18 cellular contexts compared by ENCODE assay signal in genomic region chr2:55550368-55551102, GRCh38. TPM values are rescaled to one million over a fixed set of nuclear protein-coding genes. Genes with fewer than 3 reads are reported as not detected.
DNase-seq lines count a peak whose midpoint lies in the region; ATAC-seq and TF ChIP-seq lines count a peak whose summit lies in the region.
"Had no signal": no experiment of that assay in that cellular context is flagged by ENCODE, and none has a peak within 500 bp of the region (broad histone marks: within the 10 kb centered on the region; RNA-seq: fewer than 3 reads in every experiment).

No MANE protein-coding gene starts in this region.

- H3K36me3 Mint-ChIP-seq in natural killer cell, result no peaks in the 10 kb centered on the region
- peaks cover 4% of the 10 kb centered on the region for H3K36me3 Mint-ChIP-seq in natural killer cell treated with Interleukin-12 subunit alpha and Interleukin-12 subunit beta and Interleukin-15 and Interleukin-18, amount 100 ng/mL, for 72 hours

- TF ChIP-seq POLR2A in right lobe of liver (IDR thresholded peaks at IDR 0.05), result no peak

- H3K27me3 ChIP-seq in right lobe of liver, result no peaks in the 10 kb centered on the region
- H3K27me3 ChIP-seq: foreskin keratinocyte, upper lobe of right lung had no signal

- H3K4me3 Mint-ChIP-seq in natural killer cell, result no peak overlapping the region
- H3K4me3 Mint-ChIP-seq in natural killer cell treated with Interleukin-12 subunit alpha and Interleukin-12 subunit beta and Interleukin-15 and Interleukin-18, amount 100 ng/mL, for 72 hours, result no peak overlapping the region
- H3K4me3 Mint-ChIP-seq: activated CD8-positive, alpha-beta memory T cell treated with anti-CD3 and anti-CD28 coated beads, Interleukin-2, amount 10 ng/mL, durations not matched to agents 7 days and 5 days; B cell; brain had no signal

- TF ChIP-seq CTCF in natural killer cell (IDR thresholded peaks at IDR 0.05) (no peak), fibroblast of the aortic adventitia (IDR thresholded peaks at IDR 0.05; ENCODE audit: insufficient read depth, low read length) (no peak), right lobe of liver (IDR thresholded peaks at IDR 0.05) (no peak)

- no peaks in the 10 kb centered on the region for H3K4me1 ChIP-seq in right lobe of liver
- H3K4me1 ChIP-seq: prostate gland, upper lobe of right lung had no signal

- H3K9me3 Mint-ChIP-seq in natural killer cell, result no peaks in the 10 kb centered on the region
- no peaks in the 10 kb centered on the region for H3K9me3 Mint-ChIP-seq in natural killer cell treated with Interleukin-12 subunit alpha and Interleukin-12 subunit beta and Interleukin-15 and Interleukin-18, amount 100 ng/mL, for 72 hours
- H3K9me3 Mint-ChIP-seq: brain had no signal

- intact Hi-C loops in natural killer cell (cut with micrococcal nuclease) (no loop called here), right lobe of liver (cut with DNase I) (no loop called here)

- DNase-seq in natural killer cell (no peak), RKO (ENCODE audit: low spot score) (peak; percentile 47), fibroblast of the aortic adventitia (ENCODE audit: low read depth) (peak; percentile 89), right lobe of liver (no peak)
- no peak for DNase-seq in natural killer cell treated with Interleukin-12 subunit alpha and Interleukin-12 subunit beta and Interleukin-15 and Interleukin-18, amount 100 ng/mL, for 72 hours (ENCODE audit: low spot score)
- DNase-seq: activated CD8-positive, alpha-beta memory T cell treated with anti-CD3 and anti-CD28 coated beads, Interleukin-2, amount 10 ng/mL, durations not matched to agents 7 days and 5 days; lower lobe of right lung; NCI-H1105; T-helper 9 cell; upper lobe of right lung had no signal

- no peaks in the 10 kb centered on the region for H3K27me3 Mint-ChIP-seq in natural killer cell (ENCODE audit: low read depth in 2 of 2)
- no peaks in the 10 kb centered on the region for H3K27me3 Mint-ChIP-seq in natural killer cell treated with Interleukin-12 subunit alpha and Interleukin-12 subunit beta and Interleukin-15 and Interleukin-18, amount 100 ng/mL, for 72 hours
- H3K27me3 Mint-ChIP-seq: activated CD8-positive, alpha-beta memory T cell treated with anti-CD3 and anti-CD28 coated beads, Interleukin-2, amount 10 ng/mL, durations not matched to agents 7 days and 5 days; B cell; brain had no signal

- peaks cover 5 to 9% of the 10 kb centered on the region in 2 donors for H3K4me1 Mint-ChIP-seq in natural killer cell
- H3K4me1 Mint-ChIP-seq in natural killer cell treated with Interleukin-12 subunit alpha and Interleukin-12 subunit beta and Interleukin-15 and Interleukin-18, amount 100 ng/mL, for 72 hours (ENCODE audit: low read depth in 2 of 2), result peaks cover 0 to 10% of the 10 kb centered on the region in 2 donors
- H3K4me1 Mint-ChIP-seq: activated CD8-positive, alpha-beta memory T cell treated with anti-CD3 and anti-CD28 coated beads, Interleukin-2, amount 10 ng/mL, durations not matched to agents 7 days and 5 days; B cell had no signal

- no peaks in the 10 kb centered on the region for H3K9me3 ChIP-seq in right lobe of liver
- H3K9me3 ChIP-seq: HAP-1, lower lobe of right lung, prostate gland, upper lobe of right lung had no signal

- peaks cover 0 to 29% (median 2%) of the 10 kb centered on the region in 4 donors for H3K36me3 ChIP-seq in right lobe of liver
- H3K36me3 ChIP-seq: prostate gland had no signal

- H3K27ac Mint-ChIP-seq in natural killer cell, result peak overlapping the region; percentile 18 to 33
- no peak overlapping the region for H3K27ac Mint-ChIP-seq in natural killer cell treated with Interleukin-12 subunit alpha and Interleukin-12 subunit beta and Interleukin-15 and Interleukin-18, amount 100 ng/mL, for 72 hours
- H3K27ac Mint-ChIP-seq: activated CD8-positive, alpha-beta memory T cell treated with anti-CD3 and anti-CD28 coated beads, Interleukin-2, amount 10 ng/mL, durations not matched to agents 7 days and 5 days; B cell had no signal

- H3K27ac ChIP-seq in right lobe of liver, result no peak overlapping the region
- H3K27ac ChIP-seq: foreskin keratinocyte, lower lobe of right lung, prostate gland, upper lobe of right lung had no signal

- ATAC-seq in natural killer cell, result no peak
- ATAC-seq in natural killer cell treated with Interleukin-12 subunit alpha and Interleukin-12 subunit beta and Interleukin-15 and Interleukin-18, amount 100 ng/mL, for 72 hours, result no peak
- ATAC-seq in right lobe of liver, result no peak
- no peak for ATAC-seq in GM19023 (IDR thresholded peaks at IDR 0.05; ENCODE audit: unreplicated experiment)
- no peak for ATAC-seq in HG02884 (IDR thresholded peaks at IDR 0.05; ENCODE audit: unreplicated experiment)
- no peak for ATAC-seq in HG02970 (IDR thresholded peaks at IDR 0.05; ENCODE audit: low FRiP score, unreplicated experiment)
- ATAC-seq: activated CD8-positive, alpha-beta memory T cell treated with anti-CD3 and anti-CD28 coated beads, Interleukin-2, amount 10 ng/mL, durations not matched to agents 7 days and 5 days; foreskin keratinocyte; upper lobe of right lung had no signal

- H3K4me3 ChIP-seq in fibroblast of the aortic adventitia (ENCODE audit: low read depth, low read length), result no peak overlapping the region
- no peak overlapping the region for H3K4me3 ChIP-seq in right lobe of liver
- H3K4me3 ChIP-seq: HAP-1, lower lobe of right lung, prostate gland, upper lobe of right lung had no signal

- 90% methylated on average over 4 of the region's 4 CpGs for whole genome bisulfite sequencing in right lobe of liver (ENCODE audit: insufficient coverage, low coverage, low lambda C conversion rate, missing lambda C conversion rate)

RNA-seq across cellular contexts. Expression of gene CFAP36, which starts 31.0 kb away (rescaled TPM):
- total RNA-seq in natural killer cell (10 to 100 TPM; 11.6 to 14.3 (median 12.4) TPM), fibroblast of the aortic adventitia (ENCODE audit: low replicate concordance) (25.2 and 46.1 TPM in 2 replicates), right lobe of liver (1 to 10 TPM; 5.3 to 6.7 (median 5.9) TPM)
- 10 to 100 TPM; 20.0 to 24.7 TPM for total RNA-seq in natural killer cell treated with Interleukin-12 subunit alpha and Interleukin-12 subunit beta and Interleukin-15 and Interleukin-18, amount 100 ng/mL, for 72 hours

Comparison
In these comparisons a context has a peak if more than half of its experiments do, and no peak if none do; other contexts are left out.
1. H3K27ac Mint-ChIP-seq: peak in natural killer cell (2 of 2); none in natural killer cell treated with Interleukin-12 subunit alpha and Interleukin-12 subunit beta and Interleukin-15 and Interleukin-18, amount 100 ng/mL, for 72 hours (0 of 2).
2. DNase-seq: peak in RKO (single experiment) and fibroblast of the aortic adventitia (single experiment); none in natural killer cell (single experiment), natural killer cell treated with Interleukin-12 subunit alpha and Interleukin-12 subunit beta and Interleukin-15 and Interleukin-18, amount 100 ng/mL, for 72 hours (single experiment) and right lobe of liver (0 of 3).